In the genomic region with DNA sequence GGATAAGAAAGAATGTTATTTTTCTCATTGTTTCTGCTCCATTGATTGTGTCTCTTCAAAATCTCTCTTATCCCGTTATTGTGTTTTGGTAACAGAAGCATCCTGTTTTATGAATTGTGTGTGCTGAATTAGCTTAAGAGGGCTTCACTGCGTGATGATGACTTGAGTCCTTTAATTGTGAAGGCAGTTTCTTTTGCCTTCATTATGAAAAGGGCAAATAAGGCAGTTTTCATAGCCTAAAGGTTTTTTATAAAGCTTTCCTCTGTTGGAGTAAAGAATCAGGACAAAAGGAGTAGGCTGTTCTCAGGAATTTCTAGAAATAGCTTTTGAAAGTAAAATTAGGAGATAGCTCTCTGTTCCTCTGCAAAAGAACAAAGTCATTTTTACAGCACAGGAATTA, we compare ENCODE assay signal across 1 cellular context.
TF ChIP-seq lines count a peak whose summit lies in the region.

No MANE protein-coding gene starts in this region.

TF ChIP-seq in IMR-90, 13 proteins besides CTCF, POLR2A, EP300 and RAD21 (continued from another document):
- no peak for TF ChIP-seq NFE2L2 (IDR thresholded peaks at IDR 0.05; ENCODE audit: low read depth, low read length)
- TF ChIP-seq CEBPB (IDR thresholded peaks at IDR 0.05; ENCODE audit: low read depth, low read length) = no peak
- TF ChIP-seq MAZ (IDR thresholded peaks at IDR 0.05; ENCODE audit: borderline replicate concordance, low read depth, low read length) = no peak
- no peak for TF ChIP-seq RFX5 (IDR thresholded peaks at IDR 0.05; ENCODE audit: low read depth, low read length)
- TF ChIP-seq CHD1 (IDR thresholded peaks at IDR 0.05; ENCODE audit: low read depth, low read length) = no peak
- TF ChIP-seq, protein P1, sequence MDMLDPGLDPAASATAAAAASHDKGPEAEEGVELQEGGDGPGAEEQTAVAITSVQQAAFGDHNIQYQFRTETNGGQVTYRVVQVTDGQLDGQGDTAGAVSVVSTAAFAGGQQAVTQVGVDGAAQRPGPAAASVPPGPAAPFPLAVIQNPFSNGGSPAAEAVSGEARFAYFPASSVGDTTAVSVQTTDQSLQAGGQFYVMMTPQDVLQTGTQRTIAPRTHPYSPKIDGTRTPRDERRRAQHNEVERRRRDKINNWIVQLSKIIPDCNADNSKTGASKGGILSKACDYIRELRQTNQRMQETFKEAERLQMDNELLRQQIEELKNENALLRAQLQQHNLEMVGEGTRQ (IDR thresholded peaks at IDR 0.05; ENCODE audit: low read depth, low read length) = no peak
- TF ChIP-seq SMC3 (IDR thresholded peaks at IDR 0.05; ENCODE audit: low read depth, low read length) = no peak
- TF ChIP-seq MAFK (IDR thresholded peaks at IDR 0.05; ENCODE audit: low read depth, low read length) = no peak
- no peak for TF ChIP-seq BHLHE40 (IDR thresholded peaks at IDR 0.05; ENCODE audit: low read depth, low read length)
- no peak for TF ChIP-seq MXI1 (IDR thresholded peaks at IDR 0.05; ENCODE audit: borderline replicate concordance, low read depth, low read length)
- no peak for TF ChIP-seq FOS (IDR thresholded peaks at IDR 0.05; ENCODE audit: low read depth, low read length)
